2 cellular contexts compared by ENCODE assay signal in the genomic region with DNA sequence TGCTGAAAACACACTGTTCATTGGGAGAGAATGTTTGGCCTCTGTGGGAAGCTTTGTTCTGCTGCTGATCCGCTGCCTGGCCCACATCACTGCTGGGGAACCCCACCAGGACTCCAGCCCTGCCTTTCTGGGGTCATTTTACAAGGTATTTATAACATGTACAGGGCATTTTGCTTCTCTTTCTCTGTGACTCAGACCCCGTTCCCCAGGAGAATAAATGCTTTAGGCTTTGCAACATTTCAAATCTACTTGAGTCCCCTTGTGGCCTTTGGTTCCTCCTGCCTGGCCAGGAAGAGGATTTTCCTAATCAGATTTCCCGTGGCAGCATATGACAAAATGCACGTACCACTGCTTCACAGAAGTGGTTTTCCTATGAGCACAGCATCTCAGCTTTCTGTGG.
TF ChIP-seq lines count a peak whose summit lies in the region.

No MANE protein-coding gene starts in this region.

TF ChIP-seq in SK-N-SH treated with all-trans-retinoic acid at 6 μM for 48 hours, 23 proteins besides CTCF, POLR2A, EP300 and RAD21 (continued from another document):
- TF ChIP-seq, protein P1, sequence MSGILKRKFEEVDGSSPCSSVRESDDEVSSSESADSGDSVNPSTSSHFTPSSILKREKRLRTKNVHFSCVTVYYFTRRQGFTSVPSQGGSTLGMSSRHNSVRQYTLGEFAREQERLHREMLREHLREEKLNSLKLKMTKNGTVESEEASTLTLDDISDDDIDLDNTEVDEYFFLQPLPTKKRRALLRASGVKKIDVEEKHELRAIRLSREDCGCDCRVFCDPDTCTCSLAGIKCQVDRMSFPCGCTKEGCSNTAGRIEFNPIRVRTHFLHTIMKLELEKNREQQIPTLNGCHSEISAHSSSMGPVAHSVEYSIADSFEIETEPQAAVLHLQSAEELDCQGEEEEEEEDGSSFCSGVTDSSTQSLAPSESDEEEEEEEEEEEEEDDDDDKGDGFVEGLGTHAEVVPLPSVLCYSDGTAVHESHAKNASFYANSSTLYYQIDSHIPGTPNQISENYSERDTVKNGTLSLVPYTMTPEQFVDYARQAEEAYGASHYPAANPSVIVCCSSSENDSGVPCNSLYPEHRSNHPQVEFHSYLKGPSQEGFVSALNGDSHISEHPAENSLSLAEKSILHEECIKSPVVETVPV (CRISPR knock-in tag; IDR thresholded peaks at IDR 0.05): no peak
- TF ChIP-seq, protein P2, sequence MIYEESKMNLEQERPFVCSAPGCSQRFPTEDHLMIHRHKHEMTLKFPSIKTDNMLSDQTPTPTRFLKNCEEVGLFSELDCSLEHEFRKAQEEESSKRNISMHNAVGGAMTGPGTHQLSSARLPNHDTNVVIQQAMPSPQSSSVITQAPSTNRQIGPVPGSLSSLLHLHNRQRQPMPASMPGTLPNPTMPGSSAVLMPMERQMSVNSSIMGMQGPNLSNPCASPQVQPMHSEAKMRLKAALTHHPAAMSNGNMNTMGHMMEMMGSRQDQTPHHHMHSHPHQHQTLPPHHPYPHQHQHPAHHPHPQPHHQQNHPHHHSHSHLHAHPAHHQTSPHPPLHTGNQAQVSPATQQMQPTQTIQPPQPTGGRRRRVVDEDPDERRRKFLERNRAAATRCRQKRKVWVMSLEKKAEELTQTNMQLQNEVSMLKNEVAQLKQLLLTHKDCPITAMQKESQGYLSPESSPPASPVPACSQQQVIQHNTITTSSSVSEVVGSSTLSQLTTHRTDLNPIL (CRISPR knock-in tag; IDR thresholded peaks at IDR 0.05; ENCODE audit: low read depth): no peak
- TF ChIP-seq ZNF8 (CRISPR knock-in tag; IDR thresholded peaks at IDR 0.05): no peak
- TF ChIP-seq SNAI2 (CRISPR knock-in tag; IDR thresholded peaks at IDR 0.05): no peak
- TF ChIP-seq ISL1 (CRISPR knock-in tag; IDR thresholded peaks at IDR 0.05): no peak
- no peak for TF ChIP-seq GLIS3 (CRISPR knock-in tag; IDR thresholded peaks at IDR 0.05)
- no peak for TF ChIP-seq TOX (CRISPR knock-in tag; IDR thresholded peaks at IDR 0.05; ENCODE audit: borderline replicate concordance)
- no peak for TF ChIP-seq OSR1 (CRISPR knock-in tag; IDR thresholded peaks at IDR 0.05)
- TF ChIP-seq, protein P3, sequence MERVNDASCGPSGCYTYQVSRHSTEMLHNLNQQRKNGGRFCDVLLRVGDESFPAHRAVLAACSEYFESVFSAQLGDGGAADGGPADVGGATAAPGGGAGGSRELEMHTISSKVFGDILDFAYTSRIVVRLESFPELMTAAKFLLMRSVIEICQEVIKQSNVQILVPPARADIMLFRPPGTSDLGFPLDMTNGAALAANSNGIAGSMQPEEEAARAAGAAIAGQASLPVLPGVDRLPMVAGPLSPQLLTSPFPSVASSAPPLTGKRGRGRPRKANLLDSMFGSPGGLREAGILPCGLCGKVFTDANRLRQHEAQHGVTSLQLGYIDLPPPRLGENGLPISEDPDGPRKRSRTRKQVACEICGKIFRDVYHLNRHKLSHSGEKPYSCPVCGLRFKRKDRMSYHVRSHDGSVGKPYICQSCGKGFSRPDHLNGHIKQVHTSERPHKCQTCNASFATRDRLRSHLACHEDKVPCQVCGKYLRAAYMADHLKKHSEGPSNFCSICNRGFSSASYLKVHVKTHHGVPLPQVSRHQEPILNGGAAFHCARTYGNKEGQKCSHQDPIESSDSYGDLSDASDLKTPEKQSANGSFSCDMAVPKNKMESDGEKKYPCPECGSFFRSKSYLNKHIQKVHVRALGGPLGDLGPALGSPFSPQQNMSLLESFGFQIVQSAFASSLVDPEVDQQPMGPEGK (CRISPR knock-in tag; IDR thresholded peaks at IDR 0.05; ENCODE audit: borderline replicate concordance): no peak
- TF ChIP-seq ESRRG (CRISPR knock-in tag; IDR thresholded peaks at IDR 0.05): no peak
- no peak for TF ChIP-seq ZNF565 (CRISPR knock-in tag; conservative IDR thresholded peaks at IDR 0.05; ENCODE audit: low read depth)
- TF ChIP-seq, protein P4, sequence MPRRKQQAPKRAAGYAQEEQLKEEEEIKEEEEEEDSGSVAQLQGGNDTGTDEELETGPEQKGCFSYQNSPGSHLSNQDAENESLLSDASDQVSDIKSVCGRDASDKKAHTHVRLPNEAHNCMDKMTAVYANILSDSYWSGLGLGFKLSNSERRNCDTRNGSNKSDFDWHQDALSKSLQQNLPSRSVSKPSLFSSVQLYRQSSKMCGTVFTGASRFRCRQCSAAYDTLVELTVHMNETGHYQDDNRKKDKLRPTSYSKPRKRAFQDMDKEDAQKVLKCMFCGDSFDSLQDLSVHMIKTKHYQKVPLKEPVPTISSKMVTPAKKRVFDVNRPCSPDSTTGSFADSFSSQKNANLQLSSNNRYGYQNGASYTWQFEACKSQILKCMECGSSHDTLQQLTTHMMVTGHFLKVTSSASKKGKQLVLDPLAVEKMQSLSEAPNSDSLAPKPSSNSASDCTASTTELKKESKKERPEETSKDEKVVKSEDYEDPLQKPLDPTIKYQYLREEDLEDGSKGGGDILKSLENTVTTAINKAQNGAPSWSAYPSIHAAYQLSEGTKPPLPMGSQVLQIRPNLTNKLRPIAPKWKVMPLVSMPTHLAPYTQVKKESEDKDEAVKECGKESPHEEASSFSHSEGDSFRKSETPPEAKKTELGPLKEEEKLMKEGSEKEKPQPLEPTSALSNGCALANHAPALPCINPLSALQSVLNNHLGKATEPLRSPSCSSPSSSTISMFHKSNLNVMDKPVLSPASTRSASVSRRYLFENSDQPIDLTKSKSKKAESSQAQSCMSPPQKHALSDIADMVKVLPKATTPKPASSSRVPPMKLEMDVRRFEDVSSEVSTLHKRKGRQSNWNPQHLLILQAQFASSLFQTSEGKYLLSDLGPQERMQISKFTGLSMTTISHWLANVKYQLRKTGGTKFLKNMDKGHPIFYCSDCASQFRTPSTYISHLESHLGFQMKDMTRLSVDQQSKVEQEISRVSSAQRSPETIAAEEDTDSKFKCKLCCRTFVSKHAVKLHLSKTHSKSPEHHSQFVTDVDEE (CRISPR knock-in tag; IDR thresholded peaks at IDR 0.05): no peak
- TF ChIP-seq TCF4 (CRISPR knock-in tag; IDR thresholded peaks at IDR 0.05; ENCODE audit: borderline replicate concordance): no peak
- no peak for TF ChIP-seq ZFP30 (CRISPR knock-in tag; IDR thresholded peaks at IDR 0.05)
- TF ChIP-seq ZFP3 (CRISPR knock-in tag; IDR thresholded peaks at IDR 0.05): no peak
- TF ChIP-seq ARNTL (CRISPR knock-in tag; IDR thresholded peaks at IDR 0.05; ENCODE audit: borderline replicate concordance, low read depth): no peak

TF ChIP-seq in SK-N-SH, 30 proteins besides CTCF, POLR2A, EP300 and RAD21 (continued from another document):
- TF ChIP-seq RCOR1 (IDR thresholded peaks at IDR 0.05; ENCODE audit: low read length): no peak
- no peak for TF ChIP-seq EZH2phosphoT487 (IDR thresholded peaks at IDR 0.05; ENCODE audit: borderline replicate concordance, low read depth)
- no peak for TF ChIP-seq GATA2 (CRISPR knock-in tag; IDR thresholded peaks at IDR 0.05)
- no peak for TF ChIP-seq FOSL2 (IDR thresholded peaks at IDR 0.05; ENCODE audit: borderline replicate concordance, low read depth)
- TF ChIP-seq, protein P5, sequence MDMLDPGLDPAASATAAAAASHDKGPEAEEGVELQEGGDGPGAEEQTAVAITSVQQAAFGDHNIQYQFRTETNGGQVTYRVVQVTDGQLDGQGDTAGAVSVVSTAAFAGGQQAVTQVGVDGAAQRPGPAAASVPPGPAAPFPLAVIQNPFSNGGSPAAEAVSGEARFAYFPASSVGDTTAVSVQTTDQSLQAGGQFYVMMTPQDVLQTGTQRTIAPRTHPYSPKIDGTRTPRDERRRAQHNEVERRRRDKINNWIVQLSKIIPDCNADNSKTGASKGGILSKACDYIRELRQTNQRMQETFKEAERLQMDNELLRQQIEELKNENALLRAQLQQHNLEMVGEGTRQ (IDR thresholded peaks at IDR 0.05; ENCODE audit: borderline replicate concordance, low read depth, low read length): no peak
- TF ChIP-seq RFX5 (IDR thresholded peaks at IDR 0.05; ENCODE audit: low read length): no peak
- TF ChIP-seq, protein P6, sequence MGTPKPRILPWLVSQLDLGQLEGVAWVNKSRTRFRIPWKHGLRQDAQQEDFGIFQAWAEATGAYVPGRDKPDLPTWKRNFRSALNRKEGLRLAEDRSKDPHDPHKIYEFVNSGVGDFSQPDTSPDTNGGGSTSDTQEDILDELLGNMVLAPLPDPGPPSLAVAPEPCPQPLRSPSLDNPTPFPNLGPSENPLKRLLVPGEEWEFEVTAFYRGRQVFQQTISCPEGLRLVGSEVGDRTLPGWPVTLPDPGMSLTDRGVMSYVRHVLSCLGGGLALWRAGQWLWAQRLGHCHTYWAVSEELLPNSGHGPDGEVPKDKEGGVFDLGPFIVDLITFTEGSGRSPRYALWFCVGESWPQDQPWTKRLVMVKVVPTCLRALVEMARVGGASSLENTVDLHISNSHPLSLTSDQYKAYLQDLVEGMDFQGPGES (IDR thresholded peaks at IDR 0.05; ENCODE audit: low read depth, low read length): no peak
- no peak for TF ChIP-seq YY1 (IDR thresholded peaks at IDR 0.05; ENCODE audit: low read depth)
TF ChIP-seq in SK-N-SH: peak in this region for 0.
